In genomic region chr2:95526360-95527341, GRCh38 we compare ENCODE assay signal across 8 cellular contexts. TPM values are rescaled to one million over a fixed set of nuclear protein-coding genes. Genes with fewer than 3 reads are reported as not detected.
A peak's percentile ranks its signal among the peaks of the same experiment; 100 is the strongest.
DNase-seq lines count a peak whose midpoint lies in the region; ATAC-seq, FAIRE-seq and TF ChIP-seq lines count a peak whose summit lies in the region.
"Had no signal": no experiment of that assay in that cellular context is flagged by ENCODE, and none has a peak within 500 bp of the region (broad histone marks: within the 10 kb centered on the region; RNA-seq: fewer than 3 reads in every experiment).

No MANE protein-coding gene starts in this region.

- in situ Hi-C loops in GM13977 (cut with MboI; ENCODE audit: low pct_unique_long_range_greater_than_20kb, low sequenced_read_pairs, unreplicated experiment): no loop called here

- peaks cover 6% of the 10 kb centered on the region for H3K4me1 ChIP-seq in prostate gland (replicated peaks)

- DNase-seq in GM13977 (ENCODE audit: low spot score) (peak; percentile 75), NCI-H82 (lab: John Stamatoyannopoulos, UW) (peak; percentile 89), fibroblast of villous mesenchyme (ENCODE audit: low read depth) (peak; percentile 71), prostate gland (ENCODE audit: low spot score) (peak; percentile 54), urothelium cell line (ENCODE audit: low spot score) (peak; percentile 87)
- DNase-seq in activated T-helper 2 cell treated with anti-CD3 and anti-CD28 coated beads, Interferon-gamma antibody, Interleukin-2, Interleukin-4, amounts not matched to agents 10 μg/mL and 5 μg/mL and 100 μg/mL, durations not matched to agents 14 hours and 24 hours and 36 hours (ENCODE audit: low spot score): peak; percentile 63

- peak; percentile 56 for ATAC-seq in HG02938 (IDR thresholded peaks at IDR 0.05; ENCODE audit: unreplicated experiment)

- H3K27ac ChIP-seq in prostate gland: peak overlapping the region; percentile 80 to 83

- H3K27ac Mint-ChIP-seq in activated T-helper 2 cell treated with anti-CD3 and anti-CD28 coated beads, Interferon-gamma antibody, Interleukin-2, Interleukin-4, amounts not matched to agents 10 μg/mL and 5 μg/mL and 100 μg/mL, durations not matched to agents 14 hours and 24 hours and 36 hours: peak overlapping the region; percentile 90

- no peak for TF ChIP-seq POLR2A in prostate gland (IDR thresholded peaks at IDR 0.05)

- peaks cover 55% of the 10 kb centered on the region for H3K36me3 Mint-ChIP-seq in activated T-helper 2 cell treated with anti-CD3 and anti-CD28 coated beads, Interferon-gamma antibody, Interleukin-2, Interleukin-4, amounts not matched to agents 10 μg/mL and 5 μg/mL and 100 μg/mL, durations not matched to agents 14 hours and 24 hours and 36 hours (ENCODE audit: low read depth)

- TF ChIP-seq CTCF in GM13977 (IDR thresholded peaks at IDR 0.05; ENCODE audit: extremely low read depth, insufficient read depth, missing control alignments) (peak; percentile 24), fibroblast of villous mesenchyme (IDR thresholded peaks at IDR 0.05; ENCODE audit: insufficient read depth, low read depth, low read length) (peak; percentile 36), prostate gland (IDR thresholded peaks at IDR 0.05) (no peak)

- H3K4me1 Mint-ChIP-seq in activated T-helper 2 cell treated with anti-CD3 and anti-CD28 coated beads, Interferon-gamma antibody, Interleukin-2, Interleukin-4, amounts not matched to agents 10 μg/mL and 5 μg/mL and 100 μg/mL, durations not matched to agents 14 hours and 24 hours and 36 hours (ENCODE audit: low read depth): peaks cover 43% of the 10 kb centered on the region

- no peak for FAIRE-seq in urothelium cell line (lab: Jason Lieb, UNC)

- H3K27me3 Mint-ChIP-seq in activated T-helper 2 cell treated with anti-CD3 and anti-CD28 coated beads, Interferon-gamma antibody, Interleukin-2, Interleukin-4, amounts not matched to agents 10 μg/mL and 5 μg/mL and 100 μg/mL, durations not matched to agents 14 hours and 24 hours and 36 hours (ENCODE audit: low read depth): no peaks in the 10 kb centered on the region

- H3K27me3 ChIP-seq in prostate gland (replicated peaks; ENCODE audit: insufficient read depth): no peaks in the 10 kb centered on the region

- H3K36me3 ChIP-seq in prostate gland: no peaks in the 10 kb centered on the region

- H3K4me3 ChIP-seq in fibroblast of villous mesenchyme (ENCODE audit: low read depth, low read length): peak overlapping the region; percentile 72
- H3K4me3 ChIP-seq in prostate gland: peak overlapping the region; percentile 54 to 77

- intact Hi-C loops in activated T-helper 2 cell treated with anti-CD3 and anti-CD28 coated beads, Interferon-gamma antibody, Interleukin-2, Interleukin-4, amounts not matched to agents 10 μg/mL and 5 μg/mL and 100 μg/mL, durations not matched to agents 14 hours and 24 hours and 36 hours (cut with micrococcal nuclease): loop anchor here (2.0 kb wide), 1 partner anchor 14 kb away; no protein-coding TSS in a partner anchor
- intact Hi-C loops in prostate gland (cut with DNase I): no loop called here

- WGBS in prostate gland: 8% methylated on average over 59 of the region's 84 CpGs

- H3K9me3 ChIP-seq in prostate gland: no peaks in the 10 kb centered on the region

- peak overlapping the region; percentile 96 for H3K4me3 Mint-ChIP-seq in activated T-helper 2 cell treated with anti-CD3 and anti-CD28 coated beads, Interferon-gamma antibody, Interleukin-2, Interleukin-4, amounts not matched to agents 10 μg/mL and 5 μg/mL and 100 μg/mL, durations not matched to agents 14 hours and 24 hours and 36 hours (ENCODE audit: low read depth)

- no peaks in the 10 kb centered on the region for H3K9me3 Mint-ChIP-seq in activated T-helper 2 cell treated with anti-CD3 and anti-CD28 coated beads, Interferon-gamma antibody, Interleukin-2, Interleukin-4, amounts not matched to agents 10 μg/mL and 5 μg/mL and 100 μg/mL, durations not matched to agents 14 hours and 24 hours and 36 hours

RNA-seq across cellular contexts. Expression of gene TRIM43B, which starts 42.1 kb away (rescaled TPM):
- total RNA-seq in activated T-helper 2 cell treated with anti-CD3 and anti-CD28 coated beads, Interferon-gamma antibody, Interleukin-2, Interleukin-4, amounts not matched to agents 10 μg/mL and 5 μg/mL and 100 μg/mL, durations not matched to agents 14 hours and 24 hours and 36 hours: not detected in 2 replicates
- total RNA-seq in fibroblast of villous mesenchyme (not detected in 2 replicates), prostate gland (under 1 TPM in 1 of 2 donors, not detected in 1; 0.62 TPM)
- total RNA-seq: subcutaneous adipose tissue had no signal

Comparison
In these comparisons a context has a peak if more than half of its experiments do, and no peak if none do; other contexts are left out.
1. Peak in every context shown above with its lines: DNase-seq, ATAC-seq, H3K4me3 ChIP-seq and H3K27ac ChIP-seq.
2. CTCF ChIP-seq: peak in GM13977 (single experiment) and fibroblast of villous mesenchyme (single experiment); none in prostate gland (0 of 4).